In genomic region chr3:187964759-187965158, GRCh38 we compare ENCODE assay signal across 18 cellular contexts.
DNase-seq lines count a peak whose midpoint lies in the region; ATAC-seq, FAIRE-seq and TF ChIP-seq lines count a peak whose summit lies in the region.
"Had no signal": no experiment of that assay in that cellular context is flagged by ENCODE, and none has a peak within 500 bp of the region (broad histone marks: within the 10 kb centered on the region; RNA-seq: fewer than 3 reads in every experiment).

No MANE protein-coding gene starts in this region.

- H2AFZ ChIP-seq in HepG2 (ENCODE audit: low read length), result no peak overlapping the region

- peaks cover 0 to 51% (median 8%) of the 10 kb centered on the region in 12 donors for H3K4me1 ChIP-seq in heart left ventricle
- H3K4me1 ChIP-seq in HepG2 (ENCODE audit: insufficient read depth, low read length), result peaks cover 41% of the 10 kb centered on the region
- H3K4me1 ChIP-seq in subcutaneous abdominal adipose tissue (ENCODE audit: control insufficient read depth in 5 of 5, insufficient read depth in 5 of 5, low read length in 5 of 5), result peaks cover 5 to 51% (median 23%) of the 10 kb centered on the region in 5 donors

- 87 to 94% (median 93%) methylated on average over 2 of the region's 2 CpGs for WGBS in heart left ventricle, 4 donors
- whole genome bisulfite sequencing in HepG2 (ENCODE audit: low lambda C conversion rate), result 20% methylated on average over 2 of the region's 2 CpGs

- ATAC-seq in heart left ventricle (no peak), left cardiac atrium (no peak), HepG2 (no peak)

- H3K36me3 ChIP-seq in heart left ventricle (no peaks in the 10 kb centered on the region), KOPT-K1 (ENCODE audit: insufficient read depth, low read length) (no peaks in the 10 kb centered on the region), HepG2 (replicated peaks in 1 of 2; ENCODE audit: control insufficient read depth in 1 of 2, insufficient read depth in 2 of 2, low read length in 2 of 2) (no peaks in the 10 kb centered on the region), subcutaneous abdominal adipose tissue (ENCODE audit: control insufficient read depth in 5 of 5, insufficient read depth in 5 of 5, low read length in 5 of 5) (no peaks in the 10 kb centered on the region)

- TF ChIP-seq POLR2A in heart left ventricle (IDR thresholded peaks at IDR 0.05), result no peak
- no peak for TF ChIP-seq POLR2A in HepG2 (IDR thresholded peaks at IDR 0.05; ENCODE audit: insufficient read depth in 1 of 2, low read depth in 2 of 2, low read length in 2 of 2)

- in situ Hi-C loops in HepG2 (cut with HindIII; ENCODE audit: extremely low pct_ligation_motif_present, low pct_unique_long_range_greater_than_20kb) (no loop called here), ACHN (cut with HindIII; ENCODE audit: low pct_ligation_motif_present, low pct_unique_long_range_greater_than_20kb, low sequenced_read_pairs) (no loop called here)

- H3K36me3 Mint-ChIP-seq in osteocyte (ENCODE audit: unreplicated experiment), result no peaks in the 10 kb centered on the region
- H3K36me3 Mint-ChIP-seq: IgD-negative memory B cell had no signal

- POLR2A ChIA-PET in HepG2 (lab: Yijun Ruan, JAX), result no interaction called here

- peak; percentile 67 for FAIRE-seq in HepG2 (lab: Jason Lieb, UNC)
- FAIRE-seq: GM19239 had no signal

- H3K4me3 Mint-ChIP-seq in osteocyte (ENCODE audit: unreplicated experiment), result no peak overlapping the region
- H3K4me3 Mint-ChIP-seq: HFFc6, IgD-negative memory B cell had no signal

- TF ChIP-seq EP300 in HepG2 (IDR thresholded peaks at IDR 0.05; ENCODE audit: low read depth in 2 of 2, low read length in 2 of 2) (peak in 1 of 2 experiments; percentile 82; a peak in 2 of 4 replicates), HepG2 (CRISPR knock-in tag; IDR thresholded peaks at IDR 0.05; ENCODE audit: borderline replicate concordance) (no peak)

- H3K9me3 ChIP-seq in heart left ventricle (no peaks in the 10 kb centered on the region), KOPT-K1 (ENCODE audit: insufficient read depth, low read length, poor library complexity, severe bottlenecking) (no peaks in the 10 kb centered on the region), HepG2 (ENCODE audit: low read length) (no peaks in the 10 kb centered on the region), subcutaneous abdominal adipose tissue (ENCODE audit: control insufficient read depth in 5 of 5, low read length in 5 of 5) (no peaks in the 10 kb centered on the region)

- no peaks in the 10 kb centered on the region for H3K9me3 Mint-ChIP-seq in osteocyte (ENCODE audit: unreplicated experiment)
- H3K9me3 Mint-ChIP-seq: HFFc6, IgD-negative memory B cell had no signal

- no peaks in the 10 kb centered on the region for H3K4me1 Mint-ChIP-seq in osteocyte (ENCODE audit: unreplicated experiment)

- TF ChIP-seq CTCF in heart left ventricle (IDR thresholded peaks at IDR 0.05) (no peak), HepG2 (CRISPR knock-in tag; IDR thresholded peaks at IDR 0.05) (no peak), osteocyte (IDR thresholded peaks at IDR 0.05) (no peak)

- H3K9ac ChIP-seq in HepG2 (ENCODE audit: insufficient read depth, low read depth, low read length) (no peak overlapping the region), subcutaneous abdominal adipose tissue (ENCODE audit: low read length in 5 of 5) (no peak overlapping the region)

- no TSS peak for BruUV-seq in HepG2 (replicated peaks; lab: Mats Ljungman, UMichigan)

- no peaks in the 10 kb centered on the region for H4K20me1 ChIP-seq in HepG2 (ENCODE audit: insufficient read depth, low read length)

- H3K4me3 ChIP-seq in heart left ventricle (peak overlapping the region in 7 of 12 donors; percentile 0 to 45 (median 15)), HepG2 (replicated peaks in 1 of 3; ENCODE audit: insufficient read depth in 1 of 3, low read depth in 2 of 3, low read length in 3 of 3) (no peak overlapping the region), subcutaneous abdominal adipose tissue (ENCODE audit: low read depth in 1 of 5, low read length in 5 of 5) (no peak overlapping the region)

- intact Hi-C loops in heart left ventricle (cut with DNase I) (loop anchor here in 1 of 10 donors (5.0 kb wide), 1 partner anchor 217 kb away; the partner anchor contains the start of gene BCL6), left cardiac atrium (cut with DNase I) (loop anchor here in 1 of 2 donors (5.0 kb wide), 2 partner anchors 73 to 217 kb away; partner anchors contain the start of gene BCL6), HepG2 (cut with micrococcal nuclease; ENCODE audit: unreplicated experiment) (no loop called here)

- H3K4me2 ChIP-seq in HepG2 (ENCODE audit: low read depth, low read length), result no peak overlapping the region

- H3K27ac Mint-ChIP-seq in osteocyte (ENCODE audit: unreplicated experiment), result no peak overlapping the region
- H3K27ac Mint-ChIP-seq: HFFc6, IgD-negative memory B cell had no signal

- H3K27me3 ChIP-seq in heart left ventricle (no peaks in the 10 kb centered on the region), HepG2 (ENCODE audit: control insufficient read depth in 1 of 2, insufficient read depth in 2 of 2, low read length in 2 of 2) (no peaks in the 10 kb centered on the region), subcutaneous abdominal adipose tissue (ENCODE audit: control insufficient read depth in 5 of 5, insufficient read depth in 4 of 5, low read length in 5 of 5) (no peaks in the 10 kb centered on the region)

- H3K79me2 ChIP-seq in HepG2 (ENCODE audit: insufficient read depth, low read length), result no peaks in the 10 kb centered on the region

- TF ChIP-seq RAD21 in HepG2 (CRISPR knock-in tag; IDR thresholded peaks at IDR 0.05), result no peak

- CTCF ChIA-PET in HepG2 (lab: Yijun Ruan, JAX; ENCODE audit: low intra/inter-chr PET ratio, low total read pairs), result no interaction called here

- H3K27me3 Mint-ChIP-seq in osteocyte (ENCODE audit: unreplicated experiment), result no peaks in the 10 kb centered on the region

- DNase-seq in heart left ventricle (no peak), left cardiac atrium (no peak), HepG2 (ENCODE audit: low spot score) (peak; percentile 46), osteocyte (ENCODE audit: extremely low spot score, unreplicated experiment) (no peak), ACHN (no peak)
- DNase-seq in activated effector memory CD4-positive, alpha-beta T cell treated with Interleukin-2 at 50 U/mL for 16 hours, result no peak
- DNase-seq: COR-L47, HFFc6, NCI-H1048, NCI-H146, NCI-H2081 treated with DMSO at 0.1 percent for 48 hours, NCI-H524 treated with DMSO at 0.1 percent for 48 hours, SHP77 treated with DMSO at 0.1 percent for 48 hours had no signal

- H3K27ac ChIP-seq in heart left ventricle (peak overlapping the region in 11 of 12 donors; percentile 32 to 94 (median 84)), KOPT-K1 (ENCODE audit: low read depth, low read length, poor library complexity, severe bottlenecking) (peak overlapping the region; percentile 15), HepG2 (ENCODE audit: extremely low read length, insufficient read depth, low read length) (no peak overlapping the region), subcutaneous abdominal adipose tissue (ENCODE audit: low read depth, low read length) (peak overlapping the region; percentile 40)
- H3K27ac ChIP-seq: C4-2B had no signal

TF ChIP-seq in HepG2, 621 proteins besides CTCF, POLR2A, EP300 and RAD21 (continues in another document):
- no peak for TF ChIP-seq ZNF556 (CRISPR knock-in tag; IDR thresholded peaks at IDR 0.05; ENCODE audit: borderline replicate concordance)
- TF ChIP-seq TCF7 (IDR thresholded peaks at IDR 0.05; ENCODE audit: low read depth), result peak; percentile 42; the same call in 1 of the 2 replicates
- TF ChIP-seq NR2F6 (IDR thresholded peaks at IDR 0.05), result peak; percentile 78
- peak; percentile 60; the same call in 1 of the 2 replicates for TF ChIP-seq NR2F6 (CRISPR knock-in tag; IDR thresholded peaks at IDR 0.05)
- TF ChIP-seq ZZZ3 (CRISPR knock-in tag; IDR thresholded peaks at IDR 0.05; ENCODE audit: borderline replicate concordance), result no peak
- peak; percentile 22; the same call in 1 of the 2 replicates for TF ChIP-seq ZNF362 (CRISPR knock-in tag; IDR thresholded peaks at IDR 0.05; ENCODE audit: borderline replicate concordance)
- TF ChIP-seq TFE3 (CRISPR knock-in tag; IDR thresholded peaks at IDR 0.05), result peak; percentile 83
- peak; percentile 45; the same call in 1 of the 2 replicates for TF ChIP-seq FOXP4 (CRISPR knock-in tag; IDR thresholded peaks at IDR 0.05)

Comparison
In these comparisons a context has a peak if more than half of its experiments do, and no peak if none do; other contexts are left out.
1. H3K4me3 ChIP-seq: peak in heart left ventricle (7 of 12); none in HepG2 (0 of 3) and subcutaneous abdominal adipose tissue (0 of 5).